14 cellular contexts compared by ENCODE assay signal in the genomic region with DNA sequence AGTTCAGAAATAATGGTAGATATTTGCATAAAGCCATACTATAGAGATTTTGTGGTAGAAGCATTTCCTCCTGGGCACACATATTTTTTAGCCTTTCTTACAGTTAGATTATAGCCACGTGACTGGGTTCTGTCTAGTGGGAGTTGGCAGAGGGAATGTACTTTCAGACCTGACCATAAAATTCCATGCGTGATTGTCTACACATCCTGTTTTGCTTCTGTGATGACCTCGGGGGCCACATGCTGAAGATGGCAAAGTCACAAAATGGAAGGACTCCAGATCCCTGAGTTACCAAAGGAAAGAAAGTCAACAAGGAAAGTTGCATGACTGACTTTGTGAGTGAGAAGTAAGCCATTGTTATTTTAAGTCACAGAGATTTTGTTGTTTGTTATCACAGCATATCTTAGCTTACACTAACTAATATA. TPM values are rescaled to one million over a fixed set of nuclear protein-coding genes. Genes with fewer than 3 reads are reported as not detected.
A peak's percentile ranks its signal among the peaks of the same experiment; 100 is the strongest.
DNase-seq lines count a peak whose midpoint lies in the region; ATAC-seq and TF ChIP-seq lines count a peak whose summit lies in the region.
"Had no signal": no experiment of that assay in that cellular context is flagged by ENCODE, and none has a peak within 500 bp of the region (broad histone marks: within the 10 kb centered on the region; RNA-seq: fewer than 3 reads in every experiment).

No MANE protein-coding gene starts in this region.

- H3K27ac Mint-ChIP-seq in HFFc6, result peak overlapping the region; percentile 81
- H3K27ac Mint-ChIP-seq in activated CD8-positive, alpha-beta T cell treated with anti-CD3 and anti-CD28 coated beads for 36 hours, result no peak overlapping the region
- H3K27ac Mint-ChIP-seq in CD8-positive, alpha-beta memory T cell, result peak overlapping the region in 1 of 8 donors; percentile 43
- no peak overlapping the region for H3K27ac Mint-ChIP-seq in activated CD4-positive, alpha-beta T cell treated with anti-CD3 and anti-CD28 coated beads, Interleukin-2, amount 10 ng/mL, durations not matched to agents 7 days and 5 days
- H3K27ac Mint-ChIP-seq: T-helper 1 cell treated with Interleukin-12 subunit alpha and Interleukin-12 subunit beta and Interleukin-4 antibody, amounts not matched to agents 30 μg/mL and 1 μg/mL, for 36 hours had no signal

- H3K27ac ChIP-seq in RWPE1, result peak overlapping the region; percentile 73
- no peak overlapping the region for H3K27ac ChIP-seq in CD8-positive, alpha-beta memory T cell (ENCODE audit: low read depth, low read length)
- H3K27ac ChIP-seq: gastroesophageal sphincter, skin epidermis had no signal

- H3K4me3 Mint-ChIP-seq in HFFc6, result peak overlapping the region; percentile 68
- H3K4me3 Mint-ChIP-seq in activated CD8-positive, alpha-beta T cell treated with anti-CD3 and anti-CD28 coated beads for 36 hours, result no peak overlapping the region
- no peak overlapping the region for H3K4me3 Mint-ChIP-seq in CD8-positive, alpha-beta memory T cell
- no peak overlapping the region for H3K4me3 Mint-ChIP-seq in activated CD4-positive, alpha-beta T cell treated with anti-CD3 and anti-CD28 coated beads, Interleukin-2, amount 10 ng/mL, durations not matched to agents 7 days and 5 days
- H3K4me3 Mint-ChIP-seq: activated naive CD4-positive, alpha-beta T cell treated with anti-CD3 and anti-CD28 coated beads, Interleukin-2, amount 10 ng/mL, durations not matched to agents 7 days and 5 days; neural crest cell; T-helper 1 cell treated with Interleukin-12 subunit alpha and Interleukin-12 subunit beta and Interleukin-4 antibody, amounts not matched to agents 30 μg/mL and 1 μg/mL, for 36 hours had no signal

- ATAC-seq in activated CD8-positive, alpha-beta T cell treated with anti-CD3 and anti-CD28 coated beads for 36 hours, result no peak
- ATAC-seq: gastroesophageal sphincter had no signal

- peaks cover 4% of the 10 kb centered on the region; the same call in 1 of the 2 replicates for H3K27me3 Mint-ChIP-seq in HFFc6 (ENCODE audit: insufficient read depth)
- no peaks in the 10 kb centered on the region for H3K27me3 Mint-ChIP-seq in activated CD8-positive, alpha-beta T cell treated with anti-CD3 and anti-CD28 coated beads for 36 hours
- no peaks in the 10 kb centered on the region for H3K27me3 Mint-ChIP-seq in CD8-positive, alpha-beta memory T cell
- H3K27me3 Mint-ChIP-seq in activated CD4-positive, alpha-beta T cell treated with anti-CD3 and anti-CD28 coated beads, Interleukin-2, amount 10 ng/mL, durations not matched to agents 7 days and 5 days, result no peaks in the 10 kb centered on the region
- H3K27me3 Mint-ChIP-seq: activated naive CD4-positive, alpha-beta T cell treated with anti-CD3 and anti-CD28 coated beads, Interleukin-2, amount 10 ng/mL, durations not matched to agents 7 days and 5 days had no signal

- no peaks in the 10 kb centered on the region for H3K4me1 ChIP-seq in CD8-positive, alpha-beta memory T cell (ENCODE audit: insufficient read depth, low read length)
- H3K4me1 ChIP-seq: gastroesophageal sphincter had no signal

- H3K4me3 ChIP-seq in AG10803 (ENCODE audit: low read length), result no peak overlapping the region
- no peak overlapping the region for H3K4me3 ChIP-seq in fibroblast of villous mesenchyme (ENCODE audit: low read depth, low read length)
- no peak overlapping the region for H3K4me3 ChIP-seq in CD8-positive, alpha-beta memory T cell (ENCODE audit: low read length)
- H3K4me3 ChIP-seq: gastroesophageal sphincter, skin epidermis had no signal

- H3K27me3 ChIP-seq in CD8-positive, alpha-beta memory T cell (ENCODE audit: insufficient read depth, low read length, poor library complexity, severe bottlenecking), result no peaks in the 10 kb centered on the region
- H3K27me3 ChIP-seq: gastroesophageal sphincter had no signal

- intact Hi-C loops in activated CD8-positive, alpha-beta T cell treated with anti-CD3 and anti-CD28 coated beads for 36 hours (cut with micrococcal nuclease), result no loop called here

- peaks cover 31% of the 10 kb centered on the region for H3K4me1 Mint-ChIP-seq in HFFc6 (ENCODE audit: low read depth)
- H3K4me1 Mint-ChIP-seq in activated CD8-positive, alpha-beta T cell treated with anti-CD3 and anti-CD28 coated beads for 36 hours (ENCODE audit: low read depth), result peaks cover 18% of the 10 kb centered on the region
- H3K4me1 Mint-ChIP-seq in CD8-positive, alpha-beta memory T cell, result peaks cover 3 to 6% (median 5%) of the 10 kb centered on the region in 3 donors
- H3K4me1 Mint-ChIP-seq in activated CD4-positive, alpha-beta T cell treated with anti-CD3 and anti-CD28 coated beads, Interleukin-2, amount 10 ng/mL, durations not matched to agents 7 days and 5 days, result peaks cover 18% of the 10 kb centered on the region
- H3K4me1 Mint-ChIP-seq: neural crest cell had no signal

- H3K9me3 Mint-ChIP-seq in HFFc6, result no peaks in the 10 kb centered on the region
- H3K9me3 Mint-ChIP-seq in activated CD8-positive, alpha-beta T cell treated with anti-CD3 and anti-CD28 coated beads for 36 hours, result peaks cover 3% of the 10 kb centered on the region
- no peaks in the 10 kb centered on the region for H3K9me3 Mint-ChIP-seq in CD8-positive, alpha-beta memory T cell
- H3K9me3 Mint-ChIP-seq in activated CD4-positive, alpha-beta T cell treated with anti-CD3 and anti-CD28 coated beads, Interleukin-2, amount 10 ng/mL, durations not matched to agents 7 days and 5 days, result peaks cover 5% of the 10 kb centered on the region
- H3K9me3 Mint-ChIP-seq: activated naive CD4-positive, alpha-beta T cell treated with anti-CD3 and anti-CD28 coated beads, Interleukin-2, amount 10 ng/mL, durations not matched to agents 7 days and 5 days; neural crest cell; T-helper 1 cell treated with Interleukin-12 subunit alpha and Interleukin-12 subunit beta and Interleukin-4 antibody, amounts not matched to agents 30 μg/mL and 1 μg/mL, for 36 hours had no signal

- no peak for TF ChIP-seq CTCF in AG10803 (conservative IDR thresholded peaks at IDR 0.05; ENCODE audit: low read length)
- no peak for TF ChIP-seq CTCF in HFFc6 (IDR thresholded peaks at IDR 0.05)
- TF ChIP-seq CTCF in RWPE1 (conservative IDR thresholded peaks at IDR 0.05; ENCODE audit: low read depth), result no peak
- no peak for TF ChIP-seq CTCF in fibroblast of villous mesenchyme (IDR thresholded peaks at IDR 0.05; ENCODE audit: insufficient read depth, low read depth, low read length)
- TF ChIP-seq CTCF in activated CD8-positive, alpha-beta T cell treated with anti-CD3 and anti-CD28 coated beads for 36 hours (IDR thresholded peaks at IDR 0.05), result no peak

- POLR2A ChIA-PET in RWPE1 (lab: Yijun Ruan, JAX; ENCODE audit: low non-redundant PET), result no interaction called here
- POLR2A ChIA-PET in activated CD8-positive, alpha-beta T cell treated with anti-CD3 and anti-CD28 coated beads for 36 hours (lab: Charles Lee), result no interaction called here
- POLR2A ChIA-PET in CD8-positive, alpha-beta memory T cell (lab: Charles Lee), result no interaction called here
- POLR2A ChIA-PET in activated CD4-positive, alpha-beta T cell treated with anti-CD3 and anti-CD28 coated beads, Interleukin-2, amount 10 ng/mL, durations not matched to agents 7 days and 5 days (lab: Charles Lee), result no interaction called here

- DNase-seq in AG10803 (ENCODE audit: low read depth) (peak; percentile 60), HFFc6 (peak; percentile 79), RWPE1 (ENCODE audit: low spot score) (no peak), fibroblast of villous mesenchyme (ENCODE audit: low read depth) (peak; percentile 64)
- no peak for DNase-seq in activated CD8-positive, alpha-beta T cell treated with anti-CD3 and anti-CD28 coated beads for 36 hours
- no peak for DNase-seq in CD8-positive, alpha-beta memory T cell
- no peak for DNase-seq in stimulated activated CD4-positive, alpha-beta T cell treated with anti-CD3 and anti-CD28 coated beads, Interleukin-4, amount 100 ng/mL, for 1 hour
- no peak for DNase-seq in activated CD4-positive, alpha-beta T cell treated with anti-CD3 and anti-CD28 coated beads, Interleukin-2, amount 10 ng/mL, durations not matched to agents 7 days and 5 days
- DNase-seq: activated naive CD4-positive, alpha-beta T cell treated with anti-CD3 and anti-CD28 coated beads, Interleukin-2, amount 10 ng/mL, durations not matched to agents 7 days and 5 days; NCI-H1694 had no signal

- H3K36me3 ChIP-seq in CD8-positive, alpha-beta memory T cell (ENCODE audit: insufficient read depth, low read length), result no peaks in the 10 kb centered on the region
- H3K36me3 ChIP-seq: gastroesophageal sphincter had no signal

- no peaks in the 10 kb centered on the region for H3K9me3 ChIP-seq in CD8-positive, alpha-beta memory T cell (ENCODE audit: low read length)
- H3K9me3 ChIP-seq: gastroesophageal sphincter had no signal

- CTCF ChIA-PET in RWPE1 (lab: Yijun Ruan, JAX), result interaction anchor here (0.6 kb wide), 1 partner anchor 1546 kb away, joined by 4 read pairs; no protein-coding TSS in a partner anchor
- CTCF ChIA-PET in activated CD8-positive, alpha-beta T cell treated with anti-CD3 and anti-CD28 coated beads for 36 hours (lab: Charles Lee), result no interaction called here
- CTCF ChIA-PET in CD8-positive, alpha-beta memory T cell (lab: Charles Lee), result no interaction called here
- CTCF ChIA-PET in activated CD4-positive, alpha-beta T cell treated with anti-CD3 and anti-CD28 coated beads, Interleukin-2, amount 10 ng/mL, durations not matched to agents 7 days and 5 days (lab: Charles Lee), result interaction anchor here (0.9 to 1.6 kb wide), 3 partner anchors 8 to 49 kb away, joined by 3 read pairs; partner anchors contain the start of gene TRAPPC6B

- H3K36me3 Mint-ChIP-seq in HFFc6 (ENCODE audit: low read depth), result no peaks in the 10 kb centered on the region
- no peaks in the 10 kb centered on the region for H3K36me3 Mint-ChIP-seq in activated CD8-positive, alpha-beta T cell treated with anti-CD3 and anti-CD28 coated beads for 36 hours (ENCODE audit: low read depth)
- H3K36me3 Mint-ChIP-seq in CD8-positive, alpha-beta memory T cell, result no peaks in the 10 kb centered on the region
- H3K36me3 Mint-ChIP-seq in activated CD4-positive, alpha-beta T cell treated with anti-CD3 and anti-CD28 coated beads, Interleukin-2, amount 10 ng/mL, durations not matched to agents 7 days and 5 days (ENCODE audit: low read depth), result peaks cover 2% of the 10 kb centered on the region

RNA-seq across cellular contexts. Expression of gene MIA2, which starts 14.6 kb away (rescaled TPM):
- 10 to 100 TPM; 11.5 to 16.3 (median 13.0) TPM for total RNA-seq in HFFc6 (2021; fragmentation: NEBNext Ultra II Directional; extraction: Animal tissue kit (Norgen Biotek cat#: 25700))
- 14.5 and 21.6 TPM in 2 replicates for total RNA-seq in fibroblast of villous mesenchyme
- total RNA-seq in activated CD8-positive, alpha-beta T cell treated with anti-CD3 and anti-CD28 coated beads for 36 hours, result 10 to 100 TPM; 17.6 to 18.3 TPM
- 10 to 100 TPM; 19.5 to 21.0 TPM for total RNA-seq in CD8-positive, alpha-beta memory T cell
- 27.8 TPM for polyA plus RNA-seq in CD8-positive, alpha-beta memory T cell
- 10 to 100 TPM; 25.5 to 28.2 TPM for total RNA-seq in activated CD4-positive, alpha-beta T cell treated with anti-CD3 and anti-CD28 coated beads, Interleukin-2, amount 10 ng/mL, durations not matched to agents 7 days and 5 days

RNA-seq across cellular contexts. Expression of gene PNN, which starts 44.0 kb away (rescaled TPM):
- total RNA-seq in HFFc6 (2021; fragmentation: NEBNext Ultra II Directional; extraction: Animal tissue kit (Norgen Biotek cat#: 25700)), result 10 to 100 TPM; 30.1 to 44.5 (median 40.5) TPM
- 15.1 and 20.3 TPM in 2 replicates for total RNA-seq in fibroblast of villous mesenchyme
- 100 to 1,000 TPM; 106 to 107 TPM for total RNA-seq in activated CD8-positive, alpha-beta T cell treated with anti-CD3 and anti-CD28 coated beads for 36 hours
- 10 to 100 TPM; 92.5 to 94.0 TPM for total RNA-seq in CD8-positive, alpha-beta memory T cell
- 29.8 TPM for polyA plus RNA-seq in CD8-positive, alpha-beta memory T cell
- total RNA-seq in activated CD4-positive, alpha-beta T cell treated with anti-CD3 and anti-CD28 coated beads, Interleukin-2, amount 10 ng/mL, durations not matched to agents 7 days and 5 days, result 10 to 100 TPM; 76.8 to 91.2 TPM

RNA-seq across cellular contexts. Expression of gene TRAPPC6B, which starts 49.0 kb away (rescaled TPM):
- total RNA-seq in HFFc6 (2021; fragmentation: NEBNext Ultra II Directional; extraction: Animal tissue kit (Norgen Biotek cat#: 25700)), result 10 to 100 TPM; 23.7 to 29.9 (median 25.4) TPM
- total RNA-seq in fibroblast of villous mesenchyme, result 21.6 and 28.1 TPM in 2 replicates
- 10 to 100 TPM; 15.5 to 19.1 TPM for total RNA-seq in activated CD8-positive, alpha-beta T cell treated with anti-CD3 and anti-CD28 coated beads for 36 hours
- total RNA-seq in CD8-positive, alpha-beta memory T cell, result 10 to 100 TPM; 25.9 to 28.7 TPM
- 14.4 TPM for polyA plus RNA-seq in CD8-positive, alpha-beta memory T cell
- 10 to 100 TPM; 29.4 to 31.3 TPM for total RNA-seq in activated CD4-positive, alpha-beta T cell treated with anti-CD3 and anti-CD28 coated beads, Interleukin-2, amount 10 ng/mL, durations not matched to agents 7 days and 5 days

Comparison
In these comparisons a context has a peak if more than half of its experiments do, and no peak if none do; other contexts are left out.
1. DNase-seq: peak in AG10803 (single experiment), HFFc6 (single experiment) and fibroblast of villous mesenchyme (single experiment); none in RWPE1 (single experiment), activated CD8-positive, alpha-beta T cell treated with anti-CD3 and anti-CD28 coated beads for 36 hours (single experiment), CD8-positive, alpha-beta memory T cell (0 of 5), stimulated activated CD4-positive, alpha-beta T cell treated with anti-CD3 and anti-CD28 coated beads, Interleukin-4, amount 100 ng/mL, for 1 hour (single experiment) and activated CD4-positive, alpha-beta T cell treated with anti-CD3 and anti-CD28 coated beads, Interleukin-2, amount 10 ng/mL, durations not matched to agents 7 days and 5 days (single experiment).
2. CTCF ChIA-PET loops: an anchor here in RWPE1 (0.6 kb wide) and activated CD4-positive, alpha-beta T cell treated with anti-CD3 and anti-CD28 coated beads, Interleukin-2, amount 10 ng/mL, durations not matched to agents 7 days and 5 days (0.9 to 1.6 kb wide); none called in activated CD8-positive, alpha-beta T cell treated with anti-CD3 and anti-CD28 coated beads for 36 hours and CD8-positive, alpha-beta memory T cell.